13 cellular contexts compared by ENCODE assay signal in genomic region chr10:129969528-129970264, GRCh38. TPM values are rescaled to one million over a fixed set of nuclear protein-coding genes. Genes with fewer than 3 reads are reported as not detected.
A peak's percentile ranks its signal among the peaks of the same experiment; 100 is the strongest.
DNase-seq lines count a peak whose midpoint lies in the region; ATAC-seq and TF ChIP-seq lines count a peak whose summit lies in the region.
"Had no signal": no experiment of that assay in that cellular context is flagged by ENCODE, and none has a peak within 500 bp of the region (broad histone marks: within the 10 kb centered on the region; RNA-seq: fewer than 3 reads in every experiment).

No MANE protein-coding gene starts in this region.

- peaks cover 80% of the 10 kb centered on the region for H3K27me3 Mint-ChIP-seq in activated naive CD8-positive, alpha-beta T cell treated with anti-CD3 and anti-CD28 coated beads for 36 hours
- peaks cover 18 to 58% (median 37%) of the 10 kb centered on the region in 3 donors for H3K27me3 Mint-ChIP-seq in immature natural killer cell (ENCODE audit: low read depth in 3 of 3)

- TF ChIP-seq EP300 in suprapubic skin (IDR thresholded peaks at IDR 0.05), result no peak

- 3 to 5% (median 3%) methylated on average over 43 of the region's 43 CpGs for WGBS in heart left ventricle, 4 donors
- 5% methylated on average over 31 of the region's 43 CpGs for WGBS in suprapubic skin

- no peaks in the 10 kb centered on the region for H3K36me3 Mint-ChIP-seq in activated naive CD8-positive, alpha-beta T cell treated with anti-CD3 and anti-CD28 coated beads for 36 hours
- H3K36me3 Mint-ChIP-seq in immature natural killer cell, result no peaks in the 10 kb centered on the region

- H3K9me2 ChIP-seq in Karpas-422 (replicated peaks; ENCODE audit: insufficient read depth, low read length), result no peaks in the 10 kb centered on the region

- peak in 1 of 4 donors; percentile 14 for ATAC-seq in heart left ventricle
- ATAC-seq in Right ventricle myocardium superior (ENCODE audit: poor library complexity), result no peak
- no peak for ATAC-seq in HG03442 (IDR thresholded peaks at IDR 0.05; ENCODE audit: unreplicated experiment)

- H4K20me1 ChIP-seq in Karpas-422 (ENCODE audit: insufficient read depth, low read depth, low read length), result no peaks in the 10 kb centered on the region

- H3K27ac ChIP-seq in heart left ventricle (no peak overlapping the region), suprapubic skin (no peak overlapping the region), Karpas-422 (ENCODE audit: low read length) (no peak overlapping the region)
- H3K27ac ChIP-seq: BLaER1 treated with 17β-estradiol and CSF1 and Interleukin-3, amounts not matched to agents 10 nM and 100 nM; SJSA1 had no signal

- H3K4me2 ChIP-seq in Karpas-422 (ENCODE audit: low read depth, low read length, poor library complexity, severe bottlenecking), result no peak overlapping the region

- intact Hi-C loops in heart left ventricle (cut with DNase I) (loop anchor here (2.0 to 10.0 kb wide), 23 partner anchors 82 to 1757 kb away; partner anchors contain the start of gene MGMT (in 2 of the 10)), Right ventricle myocardium superior (cut with DNase I) (loop anchor here (5.0 kb wide), 2 partner anchors 77 to 937 kb away; no protein-coding TSS in a partner anchor)

- TF ChIP-seq POLR2A in heart left ventricle (IDR thresholded peaks at IDR 0.05), result no peak
- no peak for TF ChIP-seq POLR2A in suprapubic skin (IDR thresholded peaks at IDR 0.05)

- peaks cover 6 to 66% (median 28%) of the 10 kb centered on the region in 12 donors for H3K4me1 ChIP-seq in heart left ventricle
- peaks cover 59% of the 10 kb centered on the region for H3K4me1 ChIP-seq in suprapubic skin
- H3K4me1 ChIP-seq in Karpas-422 (ENCODE audit: low read length), result peaks cover 5% of the 10 kb centered on the region; the same call in 1 of the 2 replicates
- H3K4me1 ChIP-seq: SJSA1 had no signal

- no peak overlapping the region for H2AFZ ChIP-seq in Karpas-422 (ENCODE audit: low read length)

- no peaks in the 10 kb centered on the region for H3K79me2 ChIP-seq in Karpas-422 (ENCODE audit: low read length)

- H3K4me3 ChIP-seq in heart left ventricle (peak overlapping the region; percentile 12 to 64 (median 44)), suprapubic skin (peak overlapping the region; percentile 25), Karpas-422 (ENCODE audit: low read length) (no peak overlapping the region)
- H3K4me3 ChIP-seq: SJSA1 had no signal

- H3K4me3 Mint-ChIP-seq in activated naive CD8-positive, alpha-beta T cell treated with anti-CD3 and anti-CD28 coated beads for 36 hours, result peak overlapping the region; percentile 32
- H3K4me3 Mint-ChIP-seq in immature natural killer cell, result peak overlapping the region in 3 of 5 donors; percentile 0 to 52 (median 42)

- no peak for TF ChIP-seq CTCF in heart left ventricle (IDR thresholded peaks at IDR 0.05)
- TF ChIP-seq CTCF in suprapubic skin (IDR thresholded peaks at IDR 0.05), result no peak

- H3K27ac Mint-ChIP-seq in activated naive CD8-positive, alpha-beta T cell treated with anti-CD3 and anti-CD28 coated beads for 36 hours, result no peak overlapping the region
- peak overlapping the region in 1 of 6 donors; percentile 73 for H3K27ac Mint-ChIP-seq in immature natural killer cell

- peaks cover 42 to 98% (median 77%) of the 10 kb centered on the region in 9 donors for H3K27me3 ChIP-seq in heart left ventricle
- H3K27me3 ChIP-seq in suprapubic skin, result peaks cover 97% of the 10 kb centered on the region
- no peaks in the 10 kb centered on the region for H3K27me3 ChIP-seq in Karpas-422 (ENCODE audit: low read length)

- H3K9me3 ChIP-seq in heart left ventricle, result no peaks in the 10 kb centered on the region
- H3K9me3 ChIP-seq in suprapubic skin, result no peaks in the 10 kb centered on the region
- H3K9me3 ChIP-seq in Karpas-422 (ENCODE audit: low read length), result 0 out of 2 replicates have a peak, but pooled peaks cover 4% of the 10 kb centered on the region

- H3K9ac ChIP-seq in Karpas-422 (ENCODE audit: low read length), result no peak overlapping the region
- H3K9ac ChIP-seq: BLaER1 treated with 17β-estradiol and CSF1 and Interleukin-3, amounts not matched to agents 10 nM and 100 nM had no signal

- H3K36me3 ChIP-seq in heart left ventricle, result no peaks in the 10 kb centered on the region
- H3K36me3 ChIP-seq in suprapubic skin, result no peaks in the 10 kb centered on the region
- H3K36me3 ChIP-seq in Karpas-422 (ENCODE audit: insufficient read depth, low read length), result no peaks in the 10 kb centered on the region
- H3K36me3 ChIP-seq: BLaER1 treated with 17β-estradiol and CSF1 and Interleukin-3, amounts not matched to agents 10 nM and 100 nM; SJSA1 had no signal

- no peaks in the 10 kb centered on the region for H3K9me3 Mint-ChIP-seq in activated naive CD8-positive, alpha-beta T cell treated with anti-CD3 and anti-CD28 coated beads for 36 hours
- H3K9me3 Mint-ChIP-seq in immature natural killer cell, result peaks cover 0 to 3% (median 0%) of the 10 kb centered on the region in 6 donors

- peaks cover 24% of the 10 kb centered on the region for H3K4me1 Mint-ChIP-seq in activated naive CD8-positive, alpha-beta T cell treated with anti-CD3 and anti-CD28 coated beads for 36 hours
- peaks cover 7 to 12% of the 10 kb centered on the region in 2 donors for H3K4me1 Mint-ChIP-seq in immature natural killer cell

- no peak for DNase-seq in heart left ventricle
- DNase-seq in Right ventricle myocardium superior, result no peak
- DNase-seq in activated naive CD8-positive, alpha-beta T cell treated with anti-CD3 and anti-CD28 coated beads for 36 hours, result no peak
- DNase-seq in immature natural killer cell, result no peak
- peak in 1 of 2 donors; percentile 69 for DNase-seq in suprapubic skin (ENCODE audit: low spot score in 2 of 2)
- DNase-seq in Karpas-422, result no peak
- no peak for DNase-seq in NCI-H1694 treated with DMSO at 0.1 percent for 48 hours (lab: John Stamatoyannopoulos, UW)
- DNase-seq: effector memory CD4-positive, alpha-beta T cell; hypothalamus; NCI-H524 treated with DMSO at 0.1 percent for 48 hours had no signal

RNA-seq across cellular contexts. Expression of gene EBF3, which starts 5.6 kb away (rescaled TPM):
- 1 to 10 TPM; 3.6 to 8.8 (median 7.2) TPM for total RNA-seq in heart left ventricle
- polyA plus RNA-seq in heart left ventricle, result 1 to 10 TPM; 4.3 TPM
- total RNA-seq in Right ventricle myocardium superior, result 6.2 TPM
- total RNA-seq in activated naive CD8-positive, alpha-beta T cell treated with anti-CD3 and anti-CD28 coated beads for 36 hours, result not detected
- not detected for polyA plus RNA-seq in immature natural killer cell
- 1 to 10 TPM; 1.4 to 4.2 (median 2.4) TPM for total RNA-seq in suprapubic skin
- not detected in 2 replicates for total RNA-seq in Karpas-422 (2014; rRNA removed; shearing (Covaris generic); ENCODE audit: low replicate concordance)
- total RNA-seq: SJSA1 had no signal
